ENCODE assay signal across 1 cellular context in genomic region chr17:43366809-43367587, GRCh38.
TF ChIP-seq lines count a peak whose summit lies in the region.

No MANE protein-coding gene starts in this region.

TF ChIP-seq in GM23338, 12 proteins besides CTCF, POLR2A, EP300 and RAD21 (continued from another document):
- TF ChIP-seq, protein P1, sequence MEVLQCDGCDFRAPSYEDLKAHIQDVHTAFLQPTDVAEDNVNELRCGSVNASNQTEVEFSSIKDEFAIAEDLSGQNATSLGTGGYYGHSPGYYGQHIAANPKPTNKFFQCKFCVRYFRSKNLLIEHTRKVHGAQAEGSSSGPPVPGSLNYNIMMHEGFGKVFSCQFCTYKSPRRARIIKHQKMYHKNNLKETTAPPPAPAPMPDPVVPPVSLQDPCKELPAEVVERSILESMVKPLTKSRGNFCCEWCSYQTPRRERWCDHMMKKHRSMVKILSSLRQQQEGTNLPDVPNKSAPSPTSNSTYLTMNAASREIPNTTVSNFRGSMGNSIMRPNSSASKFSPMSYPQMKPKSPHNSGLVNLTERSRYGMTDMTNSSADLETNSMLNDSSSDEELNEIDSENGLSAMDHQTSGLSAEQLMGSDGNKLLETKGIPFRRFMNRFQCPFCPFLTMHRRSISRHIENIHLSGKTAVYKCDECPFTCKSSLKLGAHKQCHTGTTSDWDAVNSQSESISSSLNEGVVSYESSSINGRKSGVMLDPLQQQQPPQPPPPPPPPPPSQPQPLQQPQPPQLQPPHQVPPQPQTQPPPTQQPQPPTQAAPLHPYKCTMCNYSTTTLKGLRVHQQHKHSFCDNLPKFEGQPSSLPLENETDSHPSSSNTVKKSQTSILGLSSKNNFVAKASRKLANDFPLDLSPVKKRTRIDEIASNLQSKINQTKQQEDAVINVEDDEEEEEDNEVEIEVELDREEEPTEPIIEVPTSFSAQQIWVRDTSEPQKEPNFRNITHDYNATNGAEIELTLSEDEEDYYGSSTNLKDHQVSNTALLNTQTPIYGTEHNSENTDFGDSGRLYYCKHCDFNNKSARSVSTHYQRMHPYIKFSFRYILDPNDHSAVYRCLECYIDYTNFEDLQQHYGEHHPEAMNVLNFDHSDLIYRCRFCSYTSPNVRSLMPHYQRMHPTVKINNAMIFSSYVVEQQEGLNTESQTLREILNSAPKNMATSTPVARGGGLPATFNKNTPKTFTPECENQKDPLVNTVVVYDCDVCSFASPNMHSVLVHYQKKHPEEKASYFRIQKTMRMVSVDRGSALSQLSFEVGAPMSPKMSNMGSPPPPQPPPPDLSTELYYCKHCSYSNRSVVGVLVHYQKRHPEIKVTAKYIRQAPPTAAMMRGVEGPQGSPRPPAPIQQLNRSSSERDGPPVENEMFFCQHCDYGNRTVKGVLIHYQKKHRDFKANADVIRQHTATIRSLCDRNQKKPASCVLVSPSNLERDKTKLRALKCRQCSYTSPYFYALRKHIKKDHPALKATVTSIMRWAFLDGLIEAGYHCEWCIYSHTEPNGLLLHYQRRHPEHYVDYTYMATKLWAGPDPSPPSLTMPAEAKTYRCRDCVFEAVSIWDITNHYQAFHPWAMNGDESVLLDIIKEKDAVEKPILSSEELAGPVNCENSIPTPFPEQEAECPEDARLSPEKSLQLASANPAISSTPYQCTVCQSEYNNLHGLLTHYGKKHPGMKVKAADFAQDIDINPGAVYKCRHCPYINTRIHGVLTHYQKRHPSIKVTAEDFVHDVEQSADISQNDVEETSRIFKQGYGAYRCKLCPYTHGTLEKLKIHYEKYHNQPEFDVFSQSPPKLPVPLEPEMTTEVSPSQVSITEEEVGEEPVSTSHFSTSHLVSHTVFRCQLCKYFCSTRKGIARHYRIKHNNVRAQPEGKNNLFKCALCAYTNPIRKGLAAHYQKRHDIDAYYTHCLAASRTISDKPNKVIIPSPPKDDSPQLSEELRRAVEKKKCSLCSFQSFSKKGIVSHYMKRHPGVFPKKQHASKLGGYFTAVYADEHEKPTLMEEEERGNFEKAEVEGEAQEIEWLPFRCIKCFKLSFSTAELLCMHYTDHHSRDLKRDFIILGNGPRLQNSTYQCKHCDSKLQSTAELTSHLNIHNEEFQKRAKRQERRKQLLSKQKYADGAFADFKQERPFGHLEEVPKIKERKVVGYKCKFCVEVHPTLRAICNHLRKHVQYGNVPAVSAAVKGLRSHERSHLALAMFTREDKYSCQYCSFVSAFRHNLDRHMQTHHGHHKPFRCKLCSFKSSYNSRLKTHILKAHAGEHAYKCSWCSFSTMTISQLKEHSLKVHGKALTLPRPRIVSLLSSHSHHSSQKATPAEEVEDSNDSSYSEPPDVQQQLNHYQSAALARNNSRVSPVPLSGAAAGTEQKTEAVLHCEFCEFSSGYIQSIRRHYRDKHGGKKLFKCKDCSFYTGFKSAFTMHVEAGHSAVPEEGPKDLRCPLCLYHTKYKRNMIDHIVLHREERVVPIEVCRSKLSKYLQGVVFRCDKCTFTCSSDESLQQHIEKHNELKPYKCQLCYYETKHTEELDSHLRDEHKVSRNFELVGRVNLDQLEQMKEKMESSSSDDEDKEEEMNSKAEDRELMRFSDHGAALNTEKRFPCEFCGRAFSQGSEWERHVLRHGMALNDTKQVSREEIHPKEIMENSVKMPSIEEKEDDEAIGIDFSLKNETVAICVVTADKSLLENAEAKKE (CRISPR knock-in tag; IDR thresholded peaks at IDR 0.05), result no peak
- TF ChIP-seq CREB1 (CRISPR knock-in tag; IDR thresholded peaks at IDR 0.05; ENCODE audit: low read depth) (no peak), STAT1 (IDR thresholded peaks at IDR 0.05; ENCODE audit: unreplicated experiment) (no peak), ZNF114 (CRISPR knock-in tag; IDR thresholded peaks at IDR 0.05) (no peak)
TF ChIP-seq in GM23338: peak in this region for 0.
